ENCODE assay signal across 15 cellular contexts in genomic region chr16:23807028-23807427, GRCh38. TPM values are rescaled to one million over a fixed set of nuclear protein-coding genes. Genes with fewer than 3 reads are reported as not detected.
DNase-seq lines count a peak whose midpoint lies in the region; ATAC-seq, FAIRE-seq and TF ChIP-seq lines count a peak whose summit lies in the region.
"Had no signal": no experiment of that assay in that cellular context is flagged by ENCODE, and none has a peak within 500 bp of the region (broad histone marks: within the 10 kb centered on the region; RNA-seq: fewer than 3 reads in every experiment).

No MANE protein-coding gene starts in this region.

- FAIRE-seq in GM18507 (lab: Jason Lieb, UNC), result peak; percentile 56

- no peaks in the 10 kb centered on the region for H3K36me3 Mint-ChIP-seq in activated CD8-positive, alpha-beta T cell treated with anti-CD3 and anti-CD28 coated beads, Interleukin-2, amount 10 ng/mL, durations not matched to agents 7 days and 5 days (ENCODE audit: low read depth)
- H3K36me3 Mint-ChIP-seq: CD4-positive, CD25-positive, alpha-beta regulatory T cell had no signal

- peaks cover 17% of the 10 kb centered on the region for H3K4me1 Mint-ChIP-seq in activated CD8-positive, alpha-beta T cell treated with anti-CD3 and anti-CD28 coated beads, Interleukin-2, amount 10 ng/mL, durations not matched to agents 7 days and 5 days (ENCODE audit: low read depth)

- no peak for DNase-seq in GM18507 (ENCODE audit: extremely low spot score, insufficient read length, low read depth)
- DNase-seq in NOMO-1 (lab: John Stamatoyannopoulos, UW; ENCODE audit: unreplicated experiment in 2 of 2), result peak; percentile 39 to 73
- DNase-seq in adrenal gland, result peak in 4 of 7 donors; percentile 16 to 27 (median 22)
- DNase-seq in pons (ENCODE audit: low spot score), result peak; percentile 54
- DNase-seq in GM13977 (ENCODE audit: low spot score), result no peak
- DNase-seq in activated CD8-positive, alpha-beta T cell treated with anti-CD3 and anti-CD28 coated beads, Interleukin-2, amount 10 ng/mL, durations not matched to agents 7 days and 5 days, result no peak
- DNase-seq: activated CD4-positive, alpha-beta T cell treated with anti-CD3 and anti-CD28 coated beads, Interleukin-2, amount 50 U/mL, for 4 hours; CD4-positive, CD25-positive, alpha-beta regulatory T cell; HFFc6; NCI-H187 treated with DMSO at 0.1 percent for 48 hours; NCI-H524 treated with DMSO at 0.1 percent for 48 hours; stimulated activated naive CD4-positive, alpha-beta T cell treated with Interleukin-2 at 50 U/mL for 16 hours had no signal

- H3K27ac ChIP-seq in adrenal gland, result no peak overlapping the region
- H3K27ac ChIP-seq: gastroesophageal sphincter had no signal

- CTCF ChIA-PET in activated CD8-positive, alpha-beta T cell treated with anti-CD3 and anti-CD28 coated beads, Interleukin-2, amount 10 ng/mL, durations not matched to agents 7 days and 5 days (lab: Charles Lee), result interaction anchor here (1.4 to 12.6 kb wide), 4 partner anchors 12 to 228 kb away, joined by 3 to 341 read pairs (median 64); no protein-coding TSS in a partner anchor

- H3K27ac Mint-ChIP-seq in activated CD8-positive, alpha-beta T cell treated with anti-CD3 and anti-CD28 coated beads, Interleukin-2, amount 10 ng/mL, durations not matched to agents 7 days and 5 days, result no peak overlapping the region
- H3K27ac Mint-ChIP-seq: HFFc6 had no signal

- 18 to 39% (median 34%) methylated on average over 1 of the region's 1 CpG for WGBS in adrenal gland, 4 donors

- no peak overlapping the region for H3K4me3 Mint-ChIP-seq in activated CD8-positive, alpha-beta T cell treated with anti-CD3 and anti-CD28 coated beads, Interleukin-2, amount 10 ng/mL, durations not matched to agents 7 days and 5 days
- H3K4me3 Mint-ChIP-seq: CD4-positive, CD25-positive, alpha-beta regulatory T cell; HFFc6 had no signal

- H3K9me3 Mint-ChIP-seq in activated CD8-positive, alpha-beta T cell treated with anti-CD3 and anti-CD28 coated beads, Interleukin-2, amount 10 ng/mL, durations not matched to agents 7 days and 5 days (ENCODE audit: insufficient read depth), result no peaks in the 10 kb centered on the region
- H3K9me3 Mint-ChIP-seq: CD4-positive, CD25-positive, alpha-beta regulatory T cell; HFFc6 had no signal

- no peaks in the 10 kb centered on the region for H3K4me1 ChIP-seq in adrenal gland (replicated peaks in 1 of 2)

- no peaks in the 10 kb centered on the region for H3K36me3 ChIP-seq in adrenal gland (replicated peaks in 1 of 2)
- H3K36me3 ChIP-seq: gastroesophageal sphincter had no signal

- H3K4me3 ChIP-seq in adrenal gland, result no peak overlapping the region
- H3K4me3 ChIP-seq: gastroesophageal sphincter had no signal

- no peak for TF ChIP-seq POLR2A in adrenal gland (IDR thresholded peaks at IDR 0.05)

- H3K9me3 ChIP-seq in adrenal gland (replicated peaks in 1 of 3), result no peaks in the 10 kb centered on the region
- H3K9me3 ChIP-seq: gastroesophageal sphincter had no signal

- intact Hi-C loops in adrenal gland (cut with DNase I), result loop anchor here (5.0 to 10.0 kb wide), 3 partner anchors 198 to 230 kb away; no protein-coding TSS in a partner anchor

- POLR2A ChIA-PET in activated CD8-positive, alpha-beta T cell treated with anti-CD3 and anti-CD28 coated beads, Interleukin-2, amount 10 ng/mL, durations not matched to agents 7 days and 5 days (lab: Charles Lee), result interaction anchor here (0.7 kb wide), 1 partner anchor 57 kb away, joined by 3 read pairs; no protein-coding TSS in a partner anchor

- H3K27me3 ChIP-seq in adrenal gland, result peaks cover 6% of the 10 kb centered on the region

- in situ Hi-C loops in GM13977 (cut with MboI; ENCODE audit: low pct_unique_long_range_greater_than_20kb, low sequenced_read_pairs, unreplicated experiment), result loop anchor here (10.0 kb wide), 1 partner anchor 208 kb away; no protein-coding TSS in a partner anchor

- peaks cover 16% of the 10 kb centered on the region for H3K27me3 Mint-ChIP-seq in activated CD8-positive, alpha-beta T cell treated with anti-CD3 and anti-CD28 coated beads, Interleukin-2, amount 10 ng/mL, durations not matched to agents 7 days and 5 days (ENCODE audit: low read depth)

- no peak for ATAC-seq in activated CD8-positive, alpha-beta T cell treated with anti-CD3 and anti-CD28 coated beads, Interleukin-2, amount 10 ng/mL, durations not matched to agents 7 days and 5 days
- ATAC-seq in GM21825 (IDR thresholded peaks at IDR 0.05; ENCODE audit: unreplicated experiment), result no peak
- ATAC-seq: gastroesophageal sphincter had no signal

- TF ChIP-seq CTCF in adrenal gland (IDR thresholded peaks at IDR 0.05) (no peak), GM13977 (IDR thresholded peaks at IDR 0.05; ENCODE audit: extremely low read depth, insufficient read depth, missing control alignments) (no peak)

RNA-seq across cellular contexts. Expression of gene PRKCB, which starts 28.8 kb away (rescaled TPM):
- total RNA-seq in adrenal gland, result 1 to 10 TPM in 7 of 8 donors, under 1 TPM in 1; 0.72 to 8.0 (median 4.8) TPM
- 1 to 10 TPM in 2 of 3 donors, under 1 TPM in 1; 0.54 to 1.7 (median 1.5) TPM for polyA plus RNA-seq in adrenal gland
- total RNA-seq in activated CD8-positive, alpha-beta T cell treated with anti-CD3 and anti-CD28 coated beads, Interleukin-2, amount 10 ng/mL, durations not matched to agents 7 days and 5 days, result 100 to 1,000 TPM; 101 to 105 TPM
- total RNA-seq: chondrocyte, HFFc6 had no signal

RNA-seq across cellular contexts. Expression of gene CHP2, which starts 52.2 kb away (rescaled TPM):
- total RNA-seq in adrenal gland, result under 1 TPM in 1 of 8 donors, not detected in 7; 0.07 TPM
- under 1 TPM in 2 of 3 donors, not detected in 1; 0.07 to 0.16 TPM for polyA plus RNA-seq in adrenal gland
- not detected for total RNA-seq in activated CD8-positive, alpha-beta T cell treated with anti-CD3 and anti-CD28 coated beads, Interleukin-2, amount 10 ng/mL, durations not matched to agents 7 days and 5 days
- total RNA-seq: CD4-positive, CD25-positive, alpha-beta regulatory T cell; chondrocyte; gastroesophageal sphincter; HFFc6 had no signal
- polyA plus RNA-seq: CD4-positive, CD25-positive, alpha-beta regulatory T cell had no signal

Comparison
In these comparisons a context has a peak if more than half of its experiments do, and no peak if none do; other contexts are left out.
1. DNase-seq: peak in NOMO-1 (2 of 2), adrenal gland (4 of 7) and pons (single experiment); none in GM18507 (single experiment), GM13977 (single experiment) and activated CD8-positive, alpha-beta T cell treated with anti-CD3 and anti-CD28 coated beads, Interleukin-2, amount 10 ng/mL, durations not matched to agents 7 days and 5 days (single experiment).
2. RNA of gene PRKCB, which starts 28.8 kb away (total RNA-seq): 101 to 105 TPM in activated CD8-positive, alpha-beta T cell treated with anti-CD3 and anti-CD28 coated beads, Interleukin-2, amount 10 ng/mL, durations not matched to agents 7 days and 5 days; 0.72 to 8.0 TPM in adrenal gland; every median in the first group is over 10 times any median in the second.